8 cellular contexts compared by ENCODE assay signal in the genomic region with DNA sequence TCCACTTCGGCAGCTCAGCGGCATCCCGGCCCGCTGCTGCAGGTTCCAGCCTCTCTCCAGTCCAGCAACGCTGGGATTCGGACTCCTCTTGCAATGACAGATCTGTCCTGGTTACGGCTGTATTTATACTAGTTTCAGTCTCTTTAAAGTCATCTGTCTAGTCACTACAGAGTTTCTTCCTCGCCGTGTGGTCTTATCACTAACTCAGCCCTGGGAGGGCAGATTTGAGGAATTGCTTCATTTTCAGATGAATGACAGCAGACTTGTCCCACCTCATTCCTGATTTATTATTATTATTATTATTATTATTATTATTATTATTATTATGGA. TPM values are rescaled to one million over a fixed set of nuclear protein-coding genes. Genes with fewer than 3 reads are reported as not detected.
DNase-seq lines count a peak whose midpoint lies in the region; ATAC-seq, FAIRE-seq and TF ChIP-seq lines count a peak whose summit lies in the region.

No MANE protein-coding gene starts in this region.

- no peaks in the 10 kb centered on the region for H3K9me1 ChIP-seq in endothelial cell of umbilical vein (replicated peaks; ENCODE audit: control insufficient read depth, extremely low read depth, insufficient read depth, low read length)

- peak overlapping the region; percentile 84 for H3K4me3 Mint-ChIP-seq in Calu3 (ENCODE audit: low read depth, unreplicated experiment)

- TF ChIP-seq EP300 in ovary (IDR thresholded peaks at IDR 0.05): no peak

- peaks cover 3% of the 10 kb centered on the region for H3K9me3 Mint-ChIP-seq in Calu3 (ENCODE audit: low read depth, unreplicated experiment)

- CTCF ChIA-PET in Calu3 (lab: Charles Lee) (interaction anchor here (1.0 kb wide), 1 partner anchor 20 kb away, joined by 3 read pairs; no protein-coding TSS in a partner anchor), endothelial cell of umbilical vein (lab: Charles Lee) (interaction anchor here (1.1 to 2.0 kb wide), 6 partner anchors 17 to 250 kb away, joined by 3 to 8 read pairs (median 4); no protein-coding TSS in a partner anchor)

- FAIRE-seq in endothelial cell of umbilical vein (lab: Jason Lieb, UNC): no peak

- no peak for ATAC-seq in HG02973 (IDR thresholded peaks at IDR 0.05; ENCODE audit: unreplicated experiment)
- ATAC-seq in GM18873 (IDR thresholded peaks at IDR 0.05; ENCODE audit: low FRiP score, unreplicated experiment): no peak

- no peaks in the 10 kb centered on the region for H3K27me3 Mint-ChIP-seq in Calu3 (ENCODE audit: unreplicated experiment)

- no peaks in the 10 kb centered on the region for H4K20me1 ChIP-seq in endothelial cell of umbilical vein (replicated peaks; ENCODE audit: control insufficient read depth, extremely low read depth, insufficient read depth, low read length)

- peak overlapping the region; percentile 58 for H3K4me3 ChIP-seq in NT2/D1 (ENCODE audit: insufficient read length, low read depth)
- peak overlapping the region in 2 of 3 experiments; percentile 80 to 91 for H3K4me3 ChIP-seq in endothelial cell of umbilical vein (replicated peaks in 1 of 3; ENCODE audit: insufficient read depth in 1 of 3, low read depth in 1 of 3, low read length in 3 of 3)
- H3K4me3 ChIP-seq in ovary: peak overlapping the region; percentile 64

- dilution Hi-C loops in endothelial cell of umbilical vein (cut with MboI; ENCODE audit: extremely low pct_ligation_motif_present, low sequenced_read_pairs): no loop called here

- peak overlapping the region; percentile 56 for H3K9ac ChIP-seq in NT2/D1 (ENCODE audit: insufficient read length, low read depth)
- no peak overlapping the region for H3K9ac ChIP-seq in endothelial cell of umbilical vein (replicated peaks; ENCODE audit: extremely low read depth, insufficient read depth, low read length)

- peak overlapping the region; percentile 99 for H3K4me2 ChIP-seq in endothelial cell of umbilical vein (ENCODE audit: insufficient read depth, low read length)

- peaks cover 14% of the 10 kb centered on the region for H3K4me1 Mint-ChIP-seq in Calu3 (ENCODE audit: low read depth, unreplicated experiment)

- H3K36me3 ChIP-seq in NT2/D1 (ENCODE audit: insufficient read depth, insufficient read length, low read length) (no peaks in the 10 kb centered on the region), endothelial cell of umbilical vein (ENCODE audit: control insufficient read depth in 2 of 2, extremely low read depth in 1 of 2, insufficient read depth in 2 of 2, low read length in 2 of 2) (no peaks in the 10 kb centered on the region), ovary (no peaks in the 10 kb centered on the region)

- peaks cover 3% of the 10 kb centered on the region for H3K79me2 ChIP-seq in endothelial cell of umbilical vein (ENCODE audit: control insufficient read depth, insufficient read depth, low read length)

- 14 to 21% (median 15%) methylated on average over 9 of the region's 9 CpGs for whole genome bisulfite sequencing in ovary, 3 donors

- intact Hi-C loops in Calu3 (cut with micrococcal nuclease; ENCODE audit: unreplicated experiment) (no loop called here), endothelial cell of umbilical vein (cut with micrococcal nuclease) (loop anchor here (10.0 kb wide), 1 partner anchor 368 kb away; no protein-coding TSS in a partner anchor), ovary (cut with DNase I) (no loop called here)

- H3K27ac ChIP-seq in endothelial cell of umbilical vein (ENCODE audit: insufficient read depth, low read depth, low read length) (no peak overlapping the region), ovary (no peak overlapping the region)

- BruUV-seq in Calu3 (replicated peaks; lab: Mats Ljungman, UMichigan) (no TSS peak), endothelial cell of umbilical vein (replicated peaks; lab: Mats Ljungman, UMichigan) (no TSS peak)

- H3K9me3 ChIP-seq in NT2/D1 (ENCODE audit: insufficient read depth, low read length) (no peaks in the 10 kb centered on the region), endothelial cell of umbilical vein (replicated peaks; ENCODE audit: control insufficient read depth, insufficient read depth, low read length) (no peaks in the 10 kb centered on the region), ovary (no peaks in the 10 kb centered on the region)

- peaks cover 53% of the 10 kb centered on the region for H3K27me3 ChIP-seq in NT2/D1 (ENCODE audit: insufficient read depth, insufficient read length)
- H3K27me3 ChIP-seq in endothelial cell of umbilical vein (ENCODE audit: control insufficient read depth in 2 of 2, insufficient read depth in 2 of 2, low read length in 2 of 2): peaks cover 0 to 8% of the 10 kb centered on the region in 2 experiments
- no peaks in the 10 kb centered on the region for H3K27me3 ChIP-seq in ovary

- H3K36me3 Mint-ChIP-seq in Calu3 (ENCODE audit: insufficient read depth, unreplicated experiment): peaks cover 30% of the 10 kb centered on the region

- POLR2A ChIA-PET in endothelial cell of umbilical vein (lab: Charles Lee): no interaction called here

- H2AFZ ChIP-seq in endothelial cell of umbilical vein (ENCODE audit: low read depth, low read length): peak overlapping the region; percentile 95

- TF ChIP-seq CTCF in Calu3 (IDR thresholded peaks at IDR 0.05; ENCODE audit: unreplicated experiment): no peak
- TF ChIP-seq CTCF in endothelial cell of umbilical vein (IDR thresholded peaks at IDR 0.05; ENCODE audit: extremely low read depth in 1 of 2, insufficient read depth in 1 of 2, low read depth in 1 of 2, low read length in 2 of 2): no peak
- TF ChIP-seq CTCF in ovary (IDR thresholded peaks at IDR 0.05): no peak

- H3K27ac Mint-ChIP-seq in Calu3 (ENCODE audit: unreplicated experiment): no peak overlapping the region

- H3K4me1 ChIP-seq in NT2/D1 (ENCODE audit: insufficient read depth, insufficient read length) (peaks cover 7% of the 10 kb centered on the region), endothelial cell of umbilical vein (ENCODE audit: control insufficient read depth, extremely low read depth, insufficient read depth, low read length) (peaks cover 16% of the 10 kb centered on the region), ovary (ENCODE audit: insufficient read depth) (no peaks in the 10 kb centered on the region)

- TF ChIP-seq POLR2A in endothelial cell of umbilical vein (IDR thresholded peaks at IDR 0.05; ENCODE audit: low read depth, low read length) (no peak), ovary (IDR thresholded peaks at IDR 0.05) (no peak)

- no peak for DNase-seq in Calu3
- DNase-seq in NT2/D1 (ENCODE audit: low read depth, low spot score): no peak
- no peak for DNase-seq in endothelial cell of umbilical vein (ENCODE audit: low read depth, low spot score)
- DNase-seq in ovary: no peak
- no peak for DNase-seq in NCI-H82 (lab: John Stamatoyannopoulos, UW)
- no peak for DNase-seq in stimulated activated CD4-positive, alpha-beta T cell treated with anti-CD3 and anti-CD28 coated beads, Interleukin-1b, Interleukin-23, amount 100 ng/mL, for 48 hours

TF ChIP-seq in endothelial cell of umbilical vein, 7 proteins besides CTCF, POLR2A, EP300 and RAD21:
- TF ChIP-seq EZH2 (IDR thresholded peaks at IDR 0.05; ENCODE audit: borderline replicate concordance, low read depth, low read length, severe bottlenecking) (peak; percentile 8), JUN (IDR thresholded peaks at IDR 0.05; ENCODE audit: borderline replicate concordance, insufficient read depth, insufficient read length, low read depth) (no peak), FOS (IDR thresholded peaks at IDR 0.05; ENCODE audit: borderline replicate concordance, insufficient read depth, low read length) (no peak), MYC (IDR thresholded peaks at IDR 0.05; ENCODE audit: low read depth, low read length) (no peak)

RNA-seq across cellular contexts. Expression of gene KLHL29, which starts 2.2 kb away (rescaled TPM):
- 11.9 and 12.4 TPM in 2 replicates for total RNA-seq in Calu3 (2022)
- total RNA-seq in endothelial cell of umbilical vein: 10.6 and 12.7 TPM in 2 replicates
- 4.6 and 5.6 TPM in 2 replicates for polyA plus RNA-seq in endothelial cell of umbilical vein
- 3.3 and 4.1 TPM in 2 replicates for polyA plus RNA-seq in endothelial cell of umbilical vein (2011; cell fraction: cytosol; rRNA removed)
- 29.9 and 32.3 TPM in 2 replicates for polyA plus RNA-seq in endothelial cell of umbilical vein (2011; cell fraction: nucleus; rRNA removed)
- 9.3 and 12.0 TPM in 2 replicates for polyA plus RNA-seq in endothelial cell of umbilical vein (2012)
- 5.2 and 6.2 TPM in 2 replicates for polyA minus RNA-seq in endothelial cell of umbilical vein
- 2.5 TPM for polyA minus RNA-seq in endothelial cell of umbilical vein (2011; cell fraction: cytosol; rRNA and poly(A)+ RNA removed)
- polyA minus RNA-seq in endothelial cell of umbilical vein (2011; cell fraction: nucleus; rRNA and poly(A)+ RNA removed): 11.8 and 15.2 TPM in 2 replicates
- 1 to 10 TPM; 3.0 to 6.6 (median 5.3) TPM for total RNA-seq in ovary
- polyA plus RNA-seq in ovary: 1 to 10 TPM; 3.2 to 3.9 TPM
